ENCODE assay signal across 1 cellular context in the genomic region with DNA sequence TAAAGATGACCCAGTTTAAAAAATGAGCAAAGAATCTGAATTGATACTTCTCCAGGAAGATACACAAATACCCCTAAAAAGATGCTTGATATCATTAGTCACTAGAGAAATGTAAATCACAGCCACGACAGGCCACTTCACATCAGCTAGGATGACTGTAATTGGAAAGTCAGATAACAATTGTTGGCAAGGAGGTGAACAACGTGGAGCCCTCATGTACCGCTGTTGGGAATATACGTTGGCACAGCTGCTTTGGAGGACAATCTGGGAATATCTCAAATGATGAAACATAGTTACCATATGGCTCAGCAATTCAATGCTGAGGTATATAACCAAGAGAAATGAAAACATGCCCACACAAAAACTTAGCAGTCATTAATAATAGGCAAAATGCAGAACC.
TF ChIP-seq lines count a peak whose summit lies in the region.

No MANE protein-coding gene starts in this region.

TF ChIP-seq in SK-N-SH treated with all-trans-retinoic acid at 6 μM for 48 hours, 23 proteins besides CTCF, POLR2A, EP300 and RAD21 (continued from another document):
- no peak for TF ChIP-seq SNAI2 (CRISPR knock-in tag; IDR thresholded peaks at IDR 0.05)
